ENCODE assay signal across 9 cellular contexts in the genomic region with DNA sequence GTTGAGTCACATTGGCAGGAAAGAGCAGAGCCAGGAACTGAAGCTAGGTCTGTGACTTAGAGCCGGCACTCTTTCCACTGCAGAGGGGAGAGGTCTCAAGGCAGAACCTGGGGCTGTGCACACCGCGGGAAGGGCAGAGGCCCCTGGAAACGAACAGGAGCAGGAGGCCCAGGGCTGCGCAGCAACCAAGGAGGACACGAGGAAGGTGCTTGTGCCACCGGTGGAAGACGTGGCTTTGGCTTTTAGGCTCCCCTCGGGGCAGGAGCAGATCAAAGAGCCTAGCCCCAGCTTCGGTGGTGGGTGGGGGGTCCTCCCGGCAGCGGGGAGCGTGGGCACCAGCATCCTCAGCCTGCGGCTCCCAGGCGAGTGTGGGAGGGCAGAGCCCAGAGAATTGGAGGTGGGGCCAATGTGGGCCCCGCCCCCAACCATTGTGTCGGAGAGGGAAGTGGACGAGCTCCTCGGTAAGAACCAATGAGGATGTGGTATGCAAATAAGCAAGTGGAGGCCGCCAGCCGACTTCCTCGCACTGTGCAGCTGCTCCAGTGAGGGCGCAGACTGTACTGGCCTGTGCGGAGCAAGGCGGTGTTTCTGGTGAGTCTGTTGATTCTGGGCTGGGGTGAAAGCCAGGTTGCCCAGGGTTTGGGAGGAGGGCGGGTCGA. TPM values are rescaled to one million over a fixed set of nuclear protein-coding genes. Genes with fewer than 3 reads are reported as not detected.
DNase-seq lines count a peak whose midpoint lies in the region; ATAC-seq and TF ChIP-seq lines count a peak whose summit lies in the region.
"Had no signal": no experiment of that assay in that cellular context is flagged by ENCODE, and none has a peak within 500 bp of the region (broad histone marks: within the 10 kb centered on the region; RNA-seq: fewer than 3 reads in every experiment).

A gene with protein sequence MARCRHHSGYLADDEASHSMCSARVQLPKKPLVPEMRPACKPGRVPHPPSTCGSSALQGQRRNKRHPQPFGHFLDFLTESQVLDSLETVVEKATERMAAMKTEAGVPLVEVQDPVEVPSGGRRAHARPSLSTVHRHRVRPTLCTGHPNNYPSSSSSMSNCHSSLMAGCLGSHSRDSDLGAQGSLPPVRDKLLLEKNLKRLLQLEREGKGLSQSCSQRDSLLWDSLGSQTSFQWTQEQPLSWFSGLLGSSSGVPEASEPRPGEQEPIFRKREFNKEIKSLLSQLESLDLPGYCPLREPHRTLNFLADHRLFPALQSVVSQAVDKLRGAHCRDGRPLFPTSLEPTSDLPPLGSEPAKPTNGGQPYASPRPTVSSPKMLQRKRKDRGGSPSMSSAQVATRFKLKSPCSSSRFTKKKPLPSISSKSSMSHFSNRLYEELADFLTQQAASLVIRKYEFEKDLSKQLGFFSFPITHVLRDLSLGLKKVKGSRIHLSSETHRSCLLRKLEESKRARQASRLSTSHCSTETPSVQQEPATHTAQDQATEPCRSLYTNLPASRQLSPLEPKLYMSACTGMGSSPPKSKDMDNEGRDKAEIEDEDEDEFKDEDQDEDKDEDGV (plus strand): TSS at position 524 of the 659 bp plus-strand sequence. CDS start 422 bp downstream, outside the sequence.

- peak; percentile 61 to 79 (median 66) for DNase-seq in CD4-positive, CD25-positive, alpha-beta regulatory T cell
- DNase-seq in NCI-H146 (lab: John Stamatoyannopoulos, UW): peak; percentile 53
- peak; percentile 80 for DNase-seq in activated CD4-positive, alpha-beta memory T cell treated with anti-CD3 and anti-CD28 coated beads for 36 hours
- DNase-seq in mucosa of descending colon: peak; percentile 44 to 74 (median 45)
- DNase-seq in NCI-H2107 (lab: John Stamatoyannopoulos, UW): no peak

- intact Hi-C loops in activated CD4-positive, alpha-beta memory T cell treated with anti-CD3 and anti-CD28 coated beads for 36 hours (cut with micrococcal nuclease): no loop called here
- intact Hi-C loops in mucosa of descending colon (cut with DNase I, micrococcal nuclease): no loop called here

- no peaks in the 10 kb centered on the region for H3K27me3 ChIP-seq in CD4-positive, CD25-positive, alpha-beta regulatory T cell (ENCODE audit: control insufficient read depth, insufficient read depth, low read length)

- H3K9me3 Mint-ChIP-seq in CD4-positive, CD25-positive, alpha-beta regulatory T cell: peaks cover 0 to 1% (median 0%) of the 10 kb centered on the region in 7 donors
- H3K9me3 Mint-ChIP-seq in activated CD4-positive, alpha-beta memory T cell treated with anti-CD3 and anti-CD28 coated beads for 36 hours: no peaks in the 10 kb centered on the region

- H3K36me3 ChIP-seq in CD4-positive, CD25-positive, alpha-beta regulatory T cell (ENCODE audit: control insufficient read depth, insufficient read depth, low read length): peaks cover 9% of the 10 kb centered on the region
- H3K36me3 ChIP-seq in mucosa of descending colon (ENCODE audit: low read depth): no peaks in the 10 kb centered on the region

- no peak within 1 kb of the TSS for H3K4me3 ChIP-seq in CD4-positive, CD25-positive, alpha-beta regulatory T cell (ENCODE audit: low read depth, low read length)
- no peak within 1 kb of the TSS for H3K4me3 ChIP-seq in mucosa of descending colon

- no peaks in the 10 kb centered on the region for H3K9me3 ChIP-seq in CD4-positive, CD25-positive, alpha-beta regulatory T cell (ENCODE audit: control insufficient read depth in 2 of 2, low read length in 2 of 2)
- no peaks in the 10 kb centered on the region for H3K9me3 ChIP-seq in mucosa of descending colon

- no peak for TF ChIP-seq CTCF in mucosa of descending colon (IDR thresholded peaks at IDR 0.05)

- H3K4me1 ChIP-seq in CD4-positive, CD25-positive, alpha-beta regulatory T cell (ENCODE audit: control insufficient read depth, insufficient read depth, low read length, poor library complexity, severe bottlenecking): peaks cover 22% of the 10 kb centered on the region
- H3K4me1 ChIP-seq in mucosa of descending colon (ENCODE audit: low read depth): peaks cover 8% of the 10 kb centered on the region

- no peak within 1 kb of the TSS for H3K27ac ChIP-seq in CD4-positive, CD25-positive, alpha-beta regulatory T cell (ENCODE audit: insufficient read depth, low read length, poor library complexity, severe bottlenecking)

- no peaks in the 10 kb centered on the region for H3K27me3 Mint-ChIP-seq in CD4-positive, CD25-positive, alpha-beta regulatory T cell
- no peaks in the 10 kb centered on the region for H3K27me3 Mint-ChIP-seq in activated CD4-positive, alpha-beta memory T cell treated with anti-CD3 and anti-CD28 coated beads for 36 hours

- peaks cover 8% of the 10 kb centered on the region for H3K36me3 Mint-ChIP-seq in CD4-positive, CD25-positive, alpha-beta regulatory T cell
- H3K36me3 Mint-ChIP-seq in activated CD4-positive, alpha-beta memory T cell treated with anti-CD3 and anti-CD28 coated beads for 36 hours: peaks cover 15% of the 10 kb centered on the region

- H3K4me3 Mint-ChIP-seq in CD4-positive, CD25-positive, alpha-beta regulatory T cell: peak within 1 kb of the TSS in 3 of 4 donors; percentile 13 to 35 (median 19)
- H3K4me3 Mint-ChIP-seq in activated CD4-positive, alpha-beta memory T cell treated with anti-CD3 and anti-CD28 coated beads for 36 hours: no peak within 1 kb of the TSS

- POLR2A ChIA-PET in activated CD4-positive, alpha-beta memory T cell treated with anti-CD3 and anti-CD28 coated beads for 36 hours (lab: Charles Lee): interaction anchor here (1.4 kb wide), 1 partner anchor 9 kb away, joined by 10 read pairs; the partner anchor contains the start of gene SDF2L1

- CTCF ChIA-PET in activated CD4-positive, alpha-beta memory T cell treated with anti-CD3 and anti-CD28 coated beads for 36 hours (lab: Charles Lee): interaction anchor here (1.0 to 6.1 kb wide), 3 partner anchors 10 to 43 kb away, joined by 4 to 151 read pairs (median 7); partner anchors contain the start of gene SDF2L1

- peak within 1 kb of the TSS in 2 of 3 donors; percentile 51 to 74 for H3K27ac Mint-ChIP-seq in CD4-positive, CD25-positive, alpha-beta regulatory T cell
- H3K27ac Mint-ChIP-seq in activated CD4-positive, alpha-beta memory T cell treated with anti-CD3 and anti-CD28 coated beads for 36 hours: peak within 1 kb of the TSS; percentile 49

- peaks cover 8 to 32% (median 20%) of the 10 kb centered on the region in 4 donors for H3K4me1 Mint-ChIP-seq in CD4-positive, CD25-positive, alpha-beta regulatory T cell
- H3K4me1 Mint-ChIP-seq in activated CD4-positive, alpha-beta memory T cell treated with anti-CD3 and anti-CD28 coated beads for 36 hours (ENCODE audit: low read depth): peaks cover 25% of the 10 kb centered on the region

- ATAC-seq in CD4-positive, CD25-positive, alpha-beta regulatory T cell (ENCODE audit: low read depth in 2 of 2): peak; percentile 16 to 36
- no peak for ATAC-seq in mucosa of descending colon
- ATAC-seq in GM18907 (IDR thresholded peaks at IDR 0.05; ENCODE audit: unreplicated experiment): no peak
- no peak for ATAC-seq in HG02642 (IDR thresholded peaks at IDR 0.05; ENCODE audit: poor library complexity, unreplicated experiment)
- no peak for ATAC-seq in GM18502 (IDR thresholded peaks at IDR 0.05; ENCODE audit: poor library complexity, unreplicated experiment)

RNA-seq across cellular contexts. Expression of the gene that starts here (rescaled TPM):
- not detected for total RNA-seq in CD4-positive, CD25-positive, alpha-beta regulatory T cell
- polyA plus RNA-seq in CD4-positive, CD25-positive, alpha-beta regulatory T cell: not detected
- under 1 TPM; 0.27 to 0.31 TPM for total RNA-seq in activated CD4-positive, alpha-beta memory T cell treated with anti-CD3 and anti-CD28 coated beads for 36 hours
- total RNA-seq in mucosa of descending colon: under 1 TPM; 0.22 to 0.89 (median 0.26) TPM
- total RNA-seq: NCI-H460 had no signal

Comparison
In these comparisons a context has a peak if more than half of its experiments do, and no peak if none do; other contexts are left out.
1. Peak in DNase-seq and ATAC-seq in CD4-positive, CD25-positive, alpha-beta regulatory T cell; RNA of the gene not detected or under 1 TPM.
2. Peak in DNase-seq in activated CD4-positive, alpha-beta memory T cell treated with anti-CD3 and anti-CD28 coated beads for 36 hours; RNA of the gene not detected or under 1 TPM.
3. Peak in DNase-seq in mucosa of descending colon; RNA of the gene not detected or under 1 TPM.